28 cellular contexts compared by ENCODE assay signal in genomic region chr17:82720204-82720603, GRCh38.
"Had no signal": no experiment of that assay in that cellular context is flagged by ENCODE, and none has a peak within 500 bp of the region (broad histone marks: within the 10 kb centered on the region; RNA-seq: fewer than 3 reads in every experiment).

No MANE protein-coding gene starts in this region.

- H3K4me1 ChIP-seq: foreskin keratinocyte had no signal

- H3K27ac ChIP-seq: brain microvascular endothelial cell, esophagus muscularis mucosa, foreskin keratinocyte, gastrocnemius medialis, WERI-Rb-1 had no signal

- H3K4me3 ChIP-seq: esophagus muscularis mucosa, gastrocnemius medialis had no signal

- H3K9me3 ChIP-seq: esophagus muscularis mucosa, gastrocnemius medialis had no signal

- H3K36me3 ChIP-seq: brain microvascular endothelial cell had no signal

- H3K27me3 ChIP-seq: brain microvascular endothelial cell, esophagus muscularis mucosa, foreskin keratinocyte, gastrocnemius medialis had no signal

- DNase-seq: activated B cell treated with CpG ODN at 0.5 μM for 24 hours; activated CD4-positive, alpha-beta T cell treated with anti-CD3 and anti-CD28 coated beads for 48 hours; activated CD4-positive, alpha-beta T cell treated with anti-CD3 and anti-CD28 coated beads, Interleukin-2, amount 50 U/mL, for 1 hour; activated CD4-positive, alpha-beta T cell treated with anti-CD3 and anti-CD28 coated beads, Interleukin-2, amount 50 U/mL, for 48 hours; activated CD8-positive, alpha-beta memory T cell treated with anti-CD3 and anti-CD28 coated beads for 24 hours; activated CD8-positive, alpha-beta T cell treated with anti-CD3 and anti-CD28 coated beads for 36 hours; activated effector memory CD4-positive, alpha-beta T cell treated with Interleukin-2 at 50 U/mL for 16 hours; activated gamma-delta T cell treated with Interleukin-2 at 50 U/mL for 16 hours; activated naive CD4-positive, alpha-beta T cell treated with anti-CD3 and anti-CD28 coated beads, Interleukin-2, amount 50 U/mL, for 16 hours; activated naive CD4-positive, alpha-beta T cell treated with Interleukin-2 at 50 U/mL for 16 hours; activated T-cell treated with anti-CD3 and anti-CD28 coated beads, Interleukin-2, amount 50 U/mL, for 4 hours; amniotic stem cell; anterior cingulate cortex; brain microvascular endothelial cell; caudate nucleus; cortex of kidney; dermis blood vessel endothelial cell; effector CD4-positive, alpha-beta T cell; effector memory CD8-positive, alpha-beta T cell; erythroblast; foreskin keratinocyte; gastrocnemius medialis; SW 1271; T-cell; T-helper 17 cell; T1000; WERI-Rb-1 had no signal
